ENCODE assay signal across 8 cellular contexts in genomic region chr13:46668302-46668720, GRCh38.
DNase-seq lines count a peak whose midpoint lies in the region; ATAC-seq and TF ChIP-seq lines count a peak whose summit lies in the region.

No MANE protein-coding gene starts in this region.

- peaks cover 19 to 38% of the 10 kb centered on the region in 2 donors for H3K4me1 Mint-ChIP-seq in effector memory CD8-positive, alpha-beta T cell (ENCODE audit: low read depth in 2 of 2)

- peak; percentile 11 for ATAC-seq in GM21619 (IDR thresholded peaks at IDR 0.05; ENCODE audit: unreplicated experiment)
- peak; percentile 34 for ATAC-seq in effector memory CD8-positive, alpha-beta T cell (replicated peaks)

- peak overlapping the region; percentile 90 to 97 for H3K27ac Mint-ChIP-seq in effector memory CD8-positive, alpha-beta T cell

- no peaks in the 10 kb centered on the region for H3K27me3 Mint-ChIP-seq in effector memory CD8-positive, alpha-beta T cell

- DNase-seq in GF-D8 (lab: John Stamatoyannopoulos, UW) (peak; percentile 41), OCI-M1 (lab: John Stamatoyannopoulos, UW) (peak; percentile 70), non-pigmented ciliary epithelial cell (ENCODE audit: low read depth) (peak; percentile 64), NCI-H526 treated with DMSO at 0.1 percent for 48 hours (lab: John Stamatoyannopoulos, UW) (no peak), GM13976 (ENCODE audit: low spot score) (no peak), NCI-H2029 (lab: John Stamatoyannopoulos, UW) (no peak)
- DNase-seq in effector memory CD8-positive, alpha-beta T cell: peak in 1 of 3 experiments; percentile 13

- H3K9me3 Mint-ChIP-seq in effector memory CD8-positive, alpha-beta T cell: no peaks in the 10 kb centered on the region

- H3K36me3 Mint-ChIP-seq in effector memory CD8-positive, alpha-beta T cell (ENCODE audit: insufficient read depth): peaks cover 10% of the 10 kb centered on the region

- in situ Hi-C loops in GM13976 (cut with MboI; ENCODE audit: low sequenced_read_pairs, unreplicated experiment): no loop called here

- no peak for TF ChIP-seq CTCF in GM13976 (IDR thresholded peaks at IDR 0.05; ENCODE audit: borderline replicate concordance, control extremely low read depth, extremely low read depth, insufficient read depth, missing control alignments)

- H3K4me3 Mint-ChIP-seq in effector memory CD8-positive, alpha-beta T cell: peak overlapping the region; percentile 65 to 80

Comparison
In these comparisons a context has a peak if more than half of its experiments do, and no peak if none do; other contexts are left out.
1. DNase-seq: peak in GF-D8 (single experiment), OCI-M1 (single experiment) and non-pigmented ciliary epithelial cell (single experiment); none in NCI-H526 treated with DMSO at 0.1 percent for 48 hours (single experiment), GM13976 (single experiment) and NCI-H2029 (single experiment).